Comparison of ENCODE assay signal across 11 cellular contexts in genomic region chr9:129558551-129559505, GRCh38.
DNase-seq lines count a peak whose midpoint lies in the region; ATAC-seq, FAIRE-seq and TF ChIP-seq lines count a peak whose summit lies in the region.
"Had no signal": no experiment of that assay in that cellular context is flagged by ENCODE, and none has a peak within 500 bp of the region (broad histone marks: within the 10 kb centered on the region; RNA-seq: fewer than 3 reads in every experiment).

No MANE protein-coding gene starts in this region.

- intact Hi-C loops in pancreas (cut with DNase I): no loop called here
- intact Hi-C loops in esophagus muscularis mucosa (cut with DNase I): no loop called here

- H3K4me1 ChIP-seq in pancreas (peaks cover 0 to 8% (median 6%) of the 10 kb centered on the region in 3 donors), esophagus muscularis mucosa (peaks cover 0 to 29% (median 20%) of the 10 kb centered on the region in 4 donors)

- H3K9me3 ChIP-seq in iPS-18c (ENCODE audit: control insufficient read depth, insufficient read depth, low read length) (peaks cover 2% of the 10 kb centered on the region), pancreas (no peaks in the 10 kb centered on the region), esophagus muscularis mucosa (no peaks in the 10 kb centered on the region)

- no peaks in the 10 kb centered on the region for H3K27me3 ChIP-seq in pancreas
- H3K27me3 ChIP-seq in esophagus muscularis mucosa: no peaks in the 10 kb centered on the region

- WGBS in pancreas, 2 donors: 48 to 53% methylated on average over 18 to 21 of the region's 21 CpGs
- WGBS in esophagus muscularis mucosa: 71% methylated on average over 19 of the region's 21 CpGs

- no peak for FAIRE-seq in pancreas (lab: Jason Lieb, UNC)

- DNase-seq in H4 (ENCODE audit: low spot score) (peak; percentile 5), NCI-H82 treated with DMSO at 0.1 percent for 48 hours (lab: John Stamatoyannopoulos, UW; ENCODE audit: unreplicated experiment) (peak; percentile 52), pancreas (peak in 4 of 6 donors; percentile 52 to 75 (median 66)), HCEC 1CT (no peak), RPMI8226 (no peak), NCI-H446 treated with DMSO at 0.1 percent for 48 hours (lab: John Stamatoyannopoulos, UW) (no peak), esophagus muscularis mucosa (ENCODE audit: extremely low spot score) (no peak)
- DNase-seq: activated effector memory CD4-positive, alpha-beta T cell treated with anti-CD3 and anti-CD28 coated beads, Interleukin-2, amount 50 U/mL, for 16 hours; MM.1S; T-helper 17 cell had no signal

- TF ChIP-seq CTCF in pancreas (IDR thresholded peaks at IDR 0.05): no peak
- TF ChIP-seq CTCF in esophagus muscularis mucosa (IDR thresholded peaks at IDR 0.05): no peak

- no peak for TF ChIP-seq EP300 in esophagus muscularis mucosa (IDR thresholded peaks at IDR 0.05)

- H3K4me3 ChIP-seq in iPS-18c (ENCODE audit: insufficient read depth, low read depth, low read length): peak overlapping the region; percentile 28
- H3K4me3 ChIP-seq in pancreas: no peak overlapping the region
- no peak overlapping the region for H3K4me3 ChIP-seq in esophagus muscularis mucosa

- ATAC-seq in pancreas: peak; percentile 36 to 75 (median 58)
- ATAC-seq: T-helper 17 cell had no signal

- H3K27ac ChIP-seq in pancreas: peak overlapping the region; percentile 56 to 67 (median 60)
- no peak overlapping the region for H3K27ac ChIP-seq in esophagus muscularis mucosa (replicated peaks in 1 of 4)

- no peak for TF ChIP-seq POLR2A in esophagus muscularis mucosa (IDR thresholded peaks at IDR 0.05; ENCODE audit: low read depth)

- H3K36me3 ChIP-seq in pancreas: no peaks in the 10 kb centered on the region
- no peaks in the 10 kb centered on the region for H3K36me3 ChIP-seq in esophagus muscularis mucosa

Comparison
In these comparisons a context has a peak if more than half of its experiments do, and no peak if none do; other contexts are left out.
1. DNase-seq: peak in H4 (single experiment), NCI-H82 treated with DMSO at 0.1 percent for 48 hours (single experiment) and pancreas (4 of 6); none in HCEC 1CT (single experiment), RPMI8226 (single experiment), NCI-H446 treated with DMSO at 0.1 percent for 48 hours (single experiment) and esophagus muscularis mucosa (single experiment).
2. H3K27ac ChIP-seq: peak in pancreas (4 of 4); none in esophagus muscularis mucosa (0 of 4).